21 cellular contexts compared by ENCODE assay signal in the genomic region with DNA sequence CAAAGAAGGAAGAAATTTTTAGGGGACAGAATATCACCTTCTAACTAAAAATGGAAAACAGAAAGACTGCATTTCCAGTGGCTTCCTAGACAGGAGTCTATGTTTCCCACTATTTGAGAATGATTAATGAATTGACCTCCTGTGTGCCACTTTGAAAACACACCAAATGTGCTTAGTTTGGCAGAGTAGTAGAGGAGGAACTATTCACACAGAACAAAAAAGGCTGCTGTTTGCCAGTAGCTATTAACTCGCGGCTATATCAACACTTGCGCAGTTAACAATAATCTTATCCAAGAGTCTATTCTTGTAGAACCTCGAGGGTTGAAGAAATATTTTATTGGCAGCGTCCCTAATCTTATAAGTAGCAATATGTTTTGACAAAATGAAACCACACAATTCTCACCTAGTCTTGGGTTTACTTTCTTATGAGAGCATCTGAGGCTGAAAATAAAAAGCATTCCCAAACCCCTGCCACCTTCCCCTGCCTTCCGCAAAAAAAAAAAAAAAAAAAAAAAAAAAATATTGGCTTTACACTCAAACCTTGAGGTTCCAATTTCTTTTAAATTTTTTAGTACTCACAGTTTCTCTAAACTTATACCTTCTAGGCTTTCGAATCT.
DNase-seq lines count a peak whose midpoint lies in the region; ATAC-seq and TF ChIP-seq lines count a peak whose summit lies in the region.
"Had no signal": no experiment of that assay in that cellular context is flagged by ENCODE, and none has a peak within 500 bp of the region (broad histone marks: within the 10 kb centered on the region; RNA-seq: fewer than 3 reads in every experiment).

No MANE protein-coding gene starts in this region.

- H3K9me3 ChIP-seq in body of pancreas: no peaks in the 10 kb centered on the region
- H3K9me3 ChIP-seq in lower lobe of right lung: no peaks in the 10 kb centered on the region
- H3K9me3 ChIP-seq: heart left ventricle, prostate gland, SK-N-SH had no signal

- TF ChIP-seq POLR2A in body of pancreas (IDR thresholded peaks at IDR 0.05): no peak

- TF ChIP-seq CTCF in body of pancreas (IDR thresholded peaks at IDR 0.05): no peak
- TF ChIP-seq CTCF in lower lobe of right lung (IDR thresholded peaks at IDR 0.05): no peak

- DNase-seq in COR-L47 (lab: John Stamatoyannopoulos, UW) (peak; percentile 50), NCI-H2081 (lab: John Stamatoyannopoulos, UW) (peak; percentile 60 to 81), body of pancreas (peak in 1 of 4 donors; percentile 35), lower lobe of right lung (no peak), DMS 273 treated with DMSO at 0.1 percent for 48 hours (lab: John Stamatoyannopoulos, UW) (no peak), NCI-H1436 (lab: John Stamatoyannopoulos, UW) (no peak)
- DNase-seq: activated CD4-positive, alpha-beta T cell treated with anti-CD3 and anti-CD28 coated beads, Interleukin-2, amount 10 ng/mL, durations not matched to agents 7 days and 5 days; CD4-positive, CD25-positive, alpha-beta regulatory T cell; endodermal cell; heart left ventricle; NCI-H1930; NCI-H510A treated with DMSO at 0.1 percent for 48 hours; RPMI8226; SK-N-SH; small intestine; stimulated activated naive B cell treated with anti-CD40 and anti-IgM and Interleukin-4, amounts not matched to agents 10 μg/mL and 1 μg/mL and 100 μg/mL, for 72 hours had no signal

- H3K36me3 ChIP-seq in body of pancreas (replicated peaks in 1 of 2; ENCODE audit: insufficient read depth in 1 of 2, low read depth in 2 of 2): no peaks in the 10 kb centered on the region
- H3K36me3 ChIP-seq in lower lobe of right lung: no peaks in the 10 kb centered on the region
- H3K36me3 ChIP-seq: heart left ventricle, prostate gland had no signal

- H3K4me1 ChIP-seq in body of pancreas (peaks cover 19% of the 10 kb centered on the region), lower lobe of right lung (no peaks in the 10 kb centered on the region)
- H3K4me1 ChIP-seq: prostate gland had no signal

- WGBS in body of pancreas, 2 donors: 27 to 28% methylated on average over 7 of the region's 7 CpGs

- H3K27ac ChIP-seq in body of pancreas (peak overlapping the region in 3 of 4 donors; percentile 1 to 52 (median 37)), lower lobe of right lung (no peak overlapping the region)
- H3K27ac ChIP-seq: prostate gland, VCaP had no signal

- peak; percentile 85 for ATAC-seq in body of pancreas
- peak; percentile 49 to 77 for ATAC-seq in lower lobe of right lung
- no peak for ATAC-seq in HG03378 (IDR thresholded peaks at IDR 0.05; ENCODE audit: unreplicated experiment)
- no peak for ATAC-seq in GM18520 (IDR thresholded peaks at IDR 0.05; ENCODE audit: unreplicated experiment)
- ATAC-seq: K562; stimulated activated naive B cell treated with anti-CD40 and anti-IgM and Interleukin-4, amounts not matched to agents 10 μg/mL and 1 μg/mL and 100 μg/mL, for 72 hours had no signal

- intact Hi-C loops in body of pancreas (cut with DNase I): no loop called here
- intact Hi-C loops in lower lobe of right lung (cut with DNase I): no loop called here

- H3K27me3 ChIP-seq in body of pancreas (no peaks in the 10 kb centered on the region), lower lobe of right lung (ENCODE audit: low read depth) (no peaks in the 10 kb centered on the region)
- H3K27me3 ChIP-seq: heart left ventricle had no signal

- H3K4me3 ChIP-seq in body of pancreas (no peak overlapping the region), lower lobe of right lung (no peak overlapping the region)
- H3K4me3 ChIP-seq: heart left ventricle, K562, prostate gland had no signal

Comparison
In these comparisons a context has a peak if more than half of its experiments do, and no peak if none do; other contexts are left out.
1. DNase-seq: peak in COR-L47 (single experiment) and NCI-H2081 (2 of 2); none in lower lobe of right lung (single experiment), DMS 273 treated with DMSO at 0.1 percent for 48 hours (single experiment) and NCI-H1436 (single experiment).
2. ATAC-seq: peak in body of pancreas (single experiment) and lower lobe of right lung (2 of 2); none in HG03378 (single experiment) and GM18520 (single experiment).